Comparison of ENCODE assay signal across 25 cellular contexts in the genomic region with DNA sequence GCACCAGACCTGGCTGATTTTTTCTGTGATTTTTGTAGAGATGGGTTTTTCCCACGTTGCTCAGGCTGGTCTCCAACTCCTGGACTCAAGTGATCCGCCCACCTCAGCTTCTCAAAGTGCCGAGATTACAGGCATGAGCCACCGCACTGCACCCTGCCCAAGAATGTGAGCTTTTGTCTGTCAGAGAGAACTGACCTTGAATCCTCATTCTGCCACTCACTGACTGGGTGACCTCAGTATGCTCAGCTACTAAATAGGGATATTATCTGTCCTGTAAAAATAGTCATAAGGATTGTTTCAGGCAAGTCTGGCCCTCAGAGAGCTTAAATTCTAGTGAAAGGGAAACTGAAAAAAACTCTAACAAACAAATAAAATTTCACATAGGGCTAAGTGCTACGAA. TPM values are rescaled to one million over a fixed set of nuclear protein-coding genes. Genes with fewer than 3 reads are reported as not detected.
DNase-seq lines count a peak whose midpoint lies in the region; ATAC-seq lines count a peak whose summit lies in the region.
"Had no signal": no experiment of that assay in that cellular context is flagged by ENCODE, and none has a peak within 500 bp of the region (broad histone marks: within the 10 kb centered on the region; RNA-seq: fewer than 3 reads in every experiment).

No MANE protein-coding gene starts in this region.

- no peaks in the 10 kb centered on the region for H3K27me3 Mint-ChIP-seq in activated naive CD8-positive, alpha-beta T cell
- H3K27me3 Mint-ChIP-seq: activated naive CD8-positive, alpha-beta T cell treated with anti-CD3 and anti-CD28 coated beads, Interleukin-2, amount 10 ng/mL, durations not matched to agents 7 days and 5 days had no signal

- H3K36me3 Mint-ChIP-seq in activated naive CD8-positive, alpha-beta T cell = no peaks in the 10 kb centered on the region
- H3K36me3 Mint-ChIP-seq: activated naive CD8-positive, alpha-beta T cell treated with anti-CD3 and anti-CD28 coated beads, Interleukin-2, amount 10 ng/mL, durations not matched to agents 7 days and 5 days had no signal

- peaks cover 26% of the 10 kb centered on the region for H3K4me1 Mint-ChIP-seq in activated naive CD8-positive, alpha-beta T cell (ENCODE audit: low read depth)

- no peak overlapping the region for H3K9ac ChIP-seq in skeletal muscle tissue (ENCODE audit: low read depth in 1 of 3, low read length in 3 of 3)

- no peaks in the 10 kb centered on the region for H3K36me3 ChIP-seq in skeletal muscle tissue (ENCODE audit: control insufficient read depth in 3 of 3, insufficient read depth in 3 of 3, low read length in 3 of 3)
- H3K36me3 ChIP-seq: pancreas, tibial artery had no signal

- no peaks in the 10 kb centered on the region for H3K27me3 ChIP-seq in skeletal muscle tissue (ENCODE audit: control insufficient read depth in 3 of 3, insufficient read depth in 3 of 3, low read length in 3 of 3)
- H3K27me3 ChIP-seq: pancreas, tibial artery had no signal

- no peaks in the 10 kb centered on the region for H3K9me3 ChIP-seq in skeletal muscle tissue (ENCODE audit: control insufficient read depth in 3 of 3, low read length in 3 of 3)
- H3K9me3 ChIP-seq: mucosa of descending colon, pancreas, tibial artery had no signal

- H3K27ac Mint-ChIP-seq in activated naive CD8-positive, alpha-beta T cell = peak overlapping the region; percentile 54
- H3K27ac Mint-ChIP-seq: activated naive CD8-positive, alpha-beta T cell treated with anti-CD3 and anti-CD28 coated beads, Interleukin-2, amount 10 ng/mL, durations not matched to agents 7 days and 5 days had no signal

- H3K4me3 Mint-ChIP-seq in activated naive CD8-positive, alpha-beta T cell = no peak overlapping the region
- H3K4me3 Mint-ChIP-seq: activated naive CD8-positive, alpha-beta T cell treated with anti-CD3 and anti-CD28 coated beads, Interleukin-2, amount 10 ng/mL, durations not matched to agents 7 days and 5 days had no signal

- peaks cover 24 to 43% (median 29%) of the 10 kb centered on the region in 3 donors for H3K4me1 ChIP-seq in skeletal muscle tissue (ENCODE audit: control insufficient read depth in 3 of 3, insufficient read depth in 3 of 3, low read length in 3 of 3)

- ATAC-seq in HG02588 (IDR thresholded peaks at IDR 0.05; ENCODE audit: unreplicated experiment) = no peak
- ATAC-seq: mucosa of descending colon, pancreas had no signal

- no peak overlapping the region for H3K4me3 ChIP-seq in skeletal muscle tissue (ENCODE audit: low read length in 3 of 3)
- H3K4me3 ChIP-seq: mucosa of descending colon, pancreas, PC-9, skin epidermis, tibial artery had no signal

- H3K9me3 Mint-ChIP-seq in activated naive CD8-positive, alpha-beta T cell (ENCODE audit: low read depth) = no peaks in the 10 kb centered on the region
- H3K9me3 Mint-ChIP-seq: activated naive CD8-positive, alpha-beta T cell treated with anti-CD3 and anti-CD28 coated beads, Interleukin-2, amount 10 ng/mL, durations not matched to agents 7 days and 5 days had no signal

- DNase-seq in ELR (ENCODE audit: low read depth) = peak; percentile 15
- DNase-seq in iris pigment epithelial cell (ENCODE audit: low read depth) = peak; percentile 31
- DNase-seq in UCSD-AML1 (lab: John Stamatoyannopoulos, UW; ENCODE audit: unreplicated experiment) = no peak
- no peak for DNase-seq in NCI-H1694 treated with DMSO at 0.1 percent for 48 hours (lab: John Stamatoyannopoulos, UW)
- DNase-seq in NCI-H524 (lab: John Stamatoyannopoulos, UW) = no peak
- DNase-seq: activated CD4-positive, alpha-beta T cell treated with anti-CD3 and anti-CD28 coated beads for 48 hours; activated CD8-positive, alpha-beta memory T cell treated with anti-CD3 and anti-CD28 coated beads, Interleukin-2, amount 50 U/mL, for 48 hours; activated naive CD8-positive, alpha-beta T cell treated with anti-CD3 and anti-CD28 coated beads, Interleukin-2, amount 10 ng/mL, durations not matched to agents 7 days and 5 days; AML-193; central memory CD4-positive, alpha-beta T cell; DMS 273 treated with DMSO at 0.1 percent for 48 hours; hippocampal formation; KG1; kidney glomerular epithelial cell; NCI-H1092; NCI-H774; pancreas; PC-9; T-helper 9 cell; tibial artery had no signal

- peak overlapping the region; percentile 92 for H3K27ac ChIP-seq in skeletal muscle tissue (ENCODE audit: low read depth, low read length)
- H3K27ac ChIP-seq: PC-9 had no signal

RNA-seq across cellular contexts. Expression of a gene that starts 2.1 kb away (rescaled TPM):
- total RNA-seq in skeletal muscle tissue = 8.4 TPM

RNA-seq across cellular contexts. Expression of a gene that starts 28.7 kb away (rescaled TPM):
- 3.7 TPM for total RNA-seq in skeletal muscle tissue

Comparison
In these comparisons a context has a peak if more than half of its experiments do, and no peak if none do; other contexts are left out.
1. DNase-seq: peak in ELR (single experiment) and iris pigment epithelial cell (single experiment); none in UCSD-AML1 (single experiment), NCI-H1694 treated with DMSO at 0.1 percent for 48 hours (single experiment) and NCI-H524 (0 of 2).